In the genomic region with DNA sequence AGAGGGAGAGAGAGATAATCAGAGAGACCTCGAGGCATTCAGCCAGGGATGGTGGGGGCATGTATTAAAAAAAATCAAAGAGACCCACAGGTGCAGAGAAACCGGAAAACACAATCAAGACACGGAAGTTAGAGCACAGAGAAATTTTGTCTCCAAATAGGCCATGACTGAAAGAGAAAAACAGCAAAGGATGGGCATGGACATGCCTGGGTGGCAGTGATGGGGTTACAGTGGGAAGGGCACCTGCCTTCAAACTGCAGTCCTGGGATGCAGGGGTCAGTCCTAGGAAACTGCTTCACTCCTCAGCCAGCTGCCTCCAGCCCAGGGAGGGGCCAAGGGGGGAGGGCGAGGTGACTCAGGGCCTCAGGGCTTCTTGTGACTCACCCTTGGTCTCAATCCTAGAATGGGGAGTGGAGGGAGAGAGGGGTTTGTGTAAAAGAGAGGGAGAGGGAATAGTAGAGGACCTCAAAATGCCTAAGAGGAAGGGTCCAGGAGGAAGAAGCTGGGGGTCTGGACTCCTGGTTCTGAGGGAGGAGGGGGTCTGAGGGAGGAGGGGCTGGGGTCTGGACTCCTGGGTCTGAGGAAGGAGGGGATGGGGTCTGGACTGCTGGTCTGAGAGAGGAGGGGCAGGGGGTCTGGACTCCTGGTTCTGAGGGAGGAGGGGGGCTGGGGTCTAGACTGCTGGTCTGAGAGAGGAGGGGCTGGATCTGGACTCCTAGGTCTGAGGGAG, we compare ENCODE assay signal across 8 cellular contexts. TPM values are rescaled to one million over a fixed set of nuclear protein-coding genes. Genes with fewer than 3 reads are reported as not detected.
DNase-seq lines count a peak whose midpoint lies in the region; ATAC-seq and TF ChIP-seq lines count a peak whose summit lies in the region.

No MANE protein-coding gene starts in this region.

- H3K4ac ChIP-seq in neuronal stem cell (ENCODE audit: low read length), result no peak overlapping the region

- in situ Hi-C loops in mammary epithelial cell (cut with MboI; ENCODE audit: low sequenced_read_pairs in 2 of 2) (loop anchor here in 1 of 2 donors (5.0 kb wide), 1 partner anchor 37 kb away; no protein-coding TSS in a partner anchor), KBM-7 (cut with MboI; ENCODE audit: low pct_unique_long_range_greater_than_20kb, low sequenced_read_pairs) (no loop called here)

- H2BK15ac ChIP-seq in neuronal stem cell (ENCODE audit: low read length), result no peak overlapping the region

- H2AFZ ChIP-seq in mammary epithelial cell (ENCODE audit: low read depth, low read length) (no peak overlapping the region), neuronal stem cell (ENCODE audit: low read length) (peak overlapping the region; percentile 89)

- H3K4me3 ChIP-seq in left ventricle myocardium inferior (no peak overlapping the region), mammary epithelial cell (replicated peaks in 1 of 3; ENCODE audit: insufficient read depth in 1 of 3, low read depth in 2 of 3, low read length in 3 of 3) (no peak overlapping the region), neuronal stem cell (ENCODE audit: low read length in 2 of 2) (no peak overlapping the region)

- no peak overlapping the region for H3K27ac ChIP-seq in left ventricle myocardium inferior (replicated peaks)
- H3K27ac ChIP-seq in mammary epithelial cell (ENCODE audit: insufficient read depth, low read depth, low read length), result peak overlapping the region; percentile 88
- no peak overlapping the region for H3K27ac ChIP-seq in neuronal stem cell (replicated peaks; ENCODE audit: low read length)

- peak; percentile 70 for DNase-seq in cardiac septum (ENCODE audit: low spot score)
- DNase-seq in left ventricle myocardium inferior, result no peak
- DNase-seq in T1000 (lab: John Stamatoyannopoulos, UW), result peak; percentile 73
- DNase-seq in mammary epithelial cell, result peak; percentile 88
- no peak for DNase-seq in neuronal stem cell (ENCODE audit: low spot score)
- no peak for DNase-seq in superior temporal gyrus (ENCODE audit: extremely low spot score)
- no peak for DNase-seq in KBM-7

- H3K4me1 ChIP-seq in left ventricle myocardium inferior, result peaks cover 5% of the 10 kb centered on the region
- H3K4me1 ChIP-seq in mammary epithelial cell (ENCODE audit: insufficient read depth, low read length), result peaks cover 53% of the 10 kb centered on the region
- H3K4me1 ChIP-seq in neuronal stem cell (ENCODE audit: control insufficient read depth in 2 of 2, insufficient read depth in 1 of 2, low read depth in 1 of 2, low read length in 2 of 2), result peaks cover 0 to 6% of the 10 kb centered on the region in 2 donors

- no TSS peak for BruUV-seq in mammary epithelial cell (replicated peaks; lab: Mats Ljungman, UMichigan)

- peaks cover under 1% of the 10 kb centered on the region for H3K79me1 ChIP-seq in neuronal stem cell (ENCODE audit: low read depth, low read length)

- no peak for ATAC-seq in GM19035 (IDR thresholded peaks at IDR 0.05; ENCODE audit: unreplicated experiment)

- H3K79me2 ChIP-seq in mammary epithelial cell (ENCODE audit: insufficient read depth, low read length), result peaks cover 24% of the 10 kb centered on the region

- TF ChIP-seq CTCF in left ventricle myocardium inferior (IDR thresholded peaks at IDR 0.05; ENCODE audit: borderline replicate concordance) (no peak), mammary epithelial cell (conservative IDR thresholded peaks at IDR 0.05 in 1 of 2, IDR thresholded peaks at IDR 0.05 in 1 of 2; ENCODE audit: extremely low read depth in 1 of 2, insufficient read depth in 1 of 2, low read depth in 1 of 2, low read length in 2 of 2) (no peak)

- no peak overlapping the region for H2BK12ac ChIP-seq in neuronal stem cell (ENCODE audit: low read length)

- H3K23ac ChIP-seq in neuronal stem cell (ENCODE audit: low read depth, low read length, poor library complexity), result no peak overlapping the region

- no peak overlapping the region for H4K91ac ChIP-seq in neuronal stem cell (ENCODE audit: low read depth, low read length, poor library complexity)

- no peak overlapping the region for H2BK5ac ChIP-seq in neuronal stem cell (ENCODE audit: low read length)

- no peaks in the 10 kb centered on the region for H4K20me1 ChIP-seq in mammary epithelial cell (ENCODE audit: insufficient read depth, low read length)

- dilution Hi-C loops in mammary epithelial cell (cut with HindIII; ENCODE audit: low sequenced_read_pairs), result no loop called here

- H4K8ac ChIP-seq in neuronal stem cell (ENCODE audit: low read depth, low read length), result no peak overlapping the region

- CTCF ChIA-PET in mammary epithelial cell (lab: Charles Lee; ENCODE audit: low non-redundant PET), result interaction anchor here (1.2 kb wide), 1 partner anchor 39 kb away, joined by 9 read pairs; no protein-coding TSS in a partner anchor

- no peak overlapping the region for H3K18ac ChIP-seq in neuronal stem cell (ENCODE audit: low read length)

- H2BK120ac ChIP-seq in neuronal stem cell (ENCODE audit: low read depth, low read length), result no peak overlapping the region

- H3K9me3 ChIP-seq in left ventricle myocardium inferior (replicated peaks), result no peaks in the 10 kb centered on the region
- no peaks in the 10 kb centered on the region for H3K9me3 ChIP-seq in mammary epithelial cell (replicated peaks; ENCODE audit: insufficient read depth, low read length)
- H3K9me3 ChIP-seq in neuronal stem cell (replicated peaks in 1 of 2; ENCODE audit: control insufficient read depth in 2 of 2, insufficient read depth in 1 of 2, low read depth in 1 of 2, low read length in 2 of 2), result no peaks in the 10 kb centered on the region

- H3K9ac ChIP-seq in mammary epithelial cell (ENCODE audit: insufficient read depth, low read length) (peak overlapping the region; percentile 54), neuronal stem cell (ENCODE audit: low read depth, low read length, poor library complexity) (no peak overlapping the region)

- peaks cover 46% of the 10 kb centered on the region for H3K27me3 ChIP-seq in left ventricle myocardium inferior (ENCODE audit: low read depth)
- no peaks in the 10 kb centered on the region for H3K27me3 ChIP-seq in mammary epithelial cell (ENCODE audit: insufficient read depth, low read length)
- H3K27me3 ChIP-seq in neuronal stem cell (ENCODE audit: control insufficient read depth in 3 of 3, insufficient read depth in 3 of 3, low read depth in 1 of 3, low read length in 3 of 3), result no peaks in the 10 kb centered on the region

- WGBS in mammary epithelial cell (ENCODE audit: low coverage, missing lambda C conversion rate), result 0% methylated on average over 2 of the region's 4 CpGs
- WGBS in neuronal stem cell (ENCODE audit: extremely low coverage in 2 of 2, insufficient read length in 2 of 2, insufficient replicate concordance in 1 of 2), 2 donors, result no CpG with 5 or more reads among the region's 4 CpGs

- no peak overlapping the region for H3K14ac ChIP-seq in neuronal stem cell (ENCODE audit: low read length)

- H3K36me3 ChIP-seq in left ventricle myocardium inferior (no peaks in the 10 kb centered on the region), mammary epithelial cell (ENCODE audit: insufficient read depth, low read length) (no peaks in the 10 kb centered on the region), neuronal stem cell (replicated peaks in 1 of 2; ENCODE audit: control insufficient read depth in 2 of 2, insufficient read depth in 2 of 2, low read length in 2 of 2) (no peaks in the 10 kb centered on the region)

- peak overlapping the region; percentile 68 for H2AK5ac ChIP-seq in neuronal stem cell (ENCODE audit: low read depth, low read length)

- peak overlapping the region; percentile 39 for H3K4me2 ChIP-seq in mammary epithelial cell (ENCODE audit: insufficient read depth, low read depth, low read length)
- H3K4me2 ChIP-seq in neuronal stem cell (ENCODE audit: insufficient read depth, low read length, poor library complexity, severe bottlenecking), result no peak overlapping the region

- intact Hi-C loops in cardiac septum (cut with DNase I), result loop anchor here (10.0 kb wide), 2 partner anchors 110 to 250 kb away; partner anchors contain the start of genes PLAUR and ZNF575
- intact Hi-C loops in left ventricle myocardium inferior (cut with micrococcal nuclease), result loop anchor here (5.0 kb wide), 1 partner anchor 37 kb away; no protein-coding TSS in a partner anchor
- intact Hi-C loops in mammary epithelial cell (cut with micrococcal nuclease), result loop anchor here (2.0 to 10.0 kb wide), 4 partner anchors 24 to 340 kb away; partner anchors contain the start of genes ETHE1, IRGQ and ZNF576

RNA-seq across cellular contexts. Expression of gene KCNN4, which starts 3.6 kb away (rescaled TPM):
- total RNA-seq in cardiac septum (0.43 TPM), left ventricle myocardium inferior (0.38 TPM), mammary epithelial cell (100 to 1,000 TPM; 104 to 111 TPM)
- 163 TPM for polyA plus RNA-seq in mammary epithelial cell
- 112 TPM for polyA minus RNA-seq in mammary epithelial cell
- polyA plus RNA-seq in neuronal stem cell (2013, experiment 1 of 2), result 0.20 TPM
- polyA plus RNA-seq in neuronal stem cell (2013, experiment 2 of 2), result 0.11 TPM

RNA-seq across cellular contexts. Expression of gene LYPD5, which starts 17.8 kb away (rescaled TPM):
- 1.3 TPM for total RNA-seq in cardiac septum
- 1.3 TPM for total RNA-seq in left ventricle myocardium inferior
- total RNA-seq in mammary epithelial cell, result 1 to 10 TPM; 2.2 to 6.1 TPM
- 13.0 TPM for polyA plus RNA-seq in mammary epithelial cell
- 20.4 TPM for polyA minus RNA-seq in mammary epithelial cell
- polyA plus RNA-seq in neuronal stem cell (2013, experiment 1 of 2), result 0.03 TPM
- polyA plus RNA-seq in neuronal stem cell (2013, experiment 2 of 2), result 0.12 TPM

RNA-seq across cellular contexts. Expression of gene SMG9, which starts 29.7 kb away (rescaled TPM):
- total RNA-seq in cardiac septum, result 17.2 TPM
- total RNA-seq in left ventricle myocardium inferior, result 18.9 TPM
- total RNA-seq in mammary epithelial cell, result 10 to 100 TPM in 1 of 2 donors, 1 to 10 TPM in 1; 7.5 to 62.7 TPM
- polyA plus RNA-seq in mammary epithelial cell, result 19.3 TPM
- 46.8 TPM for polyA minus RNA-seq in mammary epithelial cell
- polyA plus RNA-seq in neuronal stem cell (2013, experiment 1 of 2), result 21.9 TPM
- polyA plus RNA-seq in neuronal stem cell (2013, experiment 2 of 2), result 20.9 TPM

RNA-seq across cellular contexts. Expression of gene ZNF283, which starts 42.7 kb away (rescaled TPM):
- total RNA-seq in cardiac septum (15.2 TPM), left ventricle myocardium inferior (14.7 TPM), mammary epithelial cell (10 to 100 TPM; 10.8 to 13.2 TPM)
- polyA plus RNA-seq in mammary epithelial cell, result 2.0 TPM
- polyA minus RNA-seq in mammary epithelial cell, result 0.98 TPM
- 4.2 TPM for polyA plus RNA-seq in neuronal stem cell (2013, experiment 1 of 2)
- polyA plus RNA-seq in neuronal stem cell (2013, experiment 2 of 2), result 4.7 TPM

Comparison
In these comparisons a context has a peak if more than half of its experiments do, and no peak if none do; other contexts are left out.
1. DNase-seq: peak in cardiac septum (single experiment), T1000 (single experiment) and mammary epithelial cell (single experiment); none in left ventricle myocardium inferior (single experiment), neuronal stem cell (single experiment), superior temporal gyrus (single experiment) and KBM-7 (single experiment).
2. RNA of gene KCNN4, which starts 3.6 kb away (total RNA-seq): 104 to 111 TPM in mammary epithelial cell; 0.43 TPM in cardiac septum (single experiment) and 0.38 TPM in left ventricle myocardium inferior (single experiment); every median in the first group is over 10 times any median in the second.